Comparison of ENCODE assay signal across 19 cellular contexts in the genomic region with DNA sequence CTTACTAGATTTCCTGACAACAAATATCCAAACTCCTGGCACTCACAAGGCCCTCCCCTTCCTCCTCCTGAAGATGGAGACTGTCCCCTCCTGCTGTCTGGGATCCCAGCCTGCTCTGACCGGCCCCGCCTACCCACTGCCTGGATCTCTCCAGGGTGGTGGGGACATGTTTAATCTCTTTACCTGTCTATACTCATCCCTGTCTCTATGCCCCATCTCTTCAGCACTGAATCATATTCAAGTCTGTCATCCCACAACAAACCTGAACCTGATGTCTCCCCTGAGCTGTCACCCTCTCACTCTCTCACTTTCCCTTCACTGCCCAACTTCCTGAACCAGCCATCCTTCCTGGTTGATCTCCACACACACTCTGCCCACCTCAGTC. TPM values are rescaled to one million over a fixed set of nuclear protein-coding genes. Genes with fewer than 3 reads are reported as not detected.
"Had no signal": no experiment of that assay in that cellular context is flagged by ENCODE, and none has a peak within 500 bp of the region (broad histone marks: within the 10 kb centered on the region; RNA-seq: fewer than 3 reads in every experiment).

No MANE protein-coding gene starts in this region.

- H3K4me1 Mint-ChIP-seq: immature natural killer cell, T-cell had no signal

- H3K9ac ChIP-seq: neural progenitor cell had no signal

- H3K4me1 ChIP-seq: body of pancreas, colonic mucosa, lower lobe of right lung, right lobe of liver, spleen had no signal

- H3K9me3 Mint-ChIP-seq: activated naive CD4-positive, alpha-beta T cell treated with anti-CD3 and anti-CD28 coated beads, Interleukin-2, amount 50 U/mL, for 72 hours; activated T-cell treated with anti-CD3 and anti-CD28 coated beads, Interleukin-2, amount 50 U/mL, for 24 hours; immature natural killer cell; neural progenitor cell; T-cell had no signal

- H3K27me3 Mint-ChIP-seq: activated T-cell treated with anti-CD3 and anti-CD28 coated beads, Interleukin-2, amount 50 U/mL, for 24 hours had no signal

- DNase-seq: activated CD4-positive, alpha-beta T cell treated with anti-CD3 and anti-CD28 coated beads, Interleukin-2, amount 50 U/mL, for 48 hours; activated CD4-positive, CD25-positive, alpha-beta regulatory T cell treated with anti-CD3 and anti-CD28 coated beads, Interleukin-2, amount 50 U/mL, for 72 hours; activated effector memory CD4-positive, alpha-beta T cell treated with anti-CD3 and anti-CD28 coated beads, Interleukin-2, amount 50 U/mL, for 16 hours; activated T-cell treated with anti-CD3 and anti-CD28 coated beads, Interleukin-2, amount 50 U/mL, for 24 hours; central memory CD4-positive, alpha-beta T cell; immature natural killer cell; left cardiac atrium; lower lobe of right lung; stomach; T-cell had no signal

- H3K9me3 ChIP-seq: body of pancreas, colonic mucosa, heart left ventricle, lower lobe of right lung, ovary, right lobe of liver, spleen, stomach had no signal

- H3K27ac ChIP-seq: body of pancreas, colonic mucosa, lower lobe of right lung, neural progenitor cell, ovary, right lobe of liver, spleen, stomach had no signal

- H3K27me3 ChIP-seq: body of pancreas, colonic mucosa, heart left ventricle, neural progenitor cell, ovary, right lobe of liver had no signal

- H3K4me3 ChIP-seq: body of pancreas, colonic mucosa, heart left ventricle, lower lobe of right lung, neural progenitor cell, ovary, right lobe of liver, spleen, stomach had no signal

- ATAC-seq: activated naive CD4-positive, alpha-beta T cell treated with anti-CD3 and anti-CD28 coated beads, Interleukin-2, amount 50 U/mL, for 72 hours; body of pancreas; T-cell had no signal

- H3K36me3 ChIP-seq: colonic mucosa, heart left ventricle, lower lobe of right lung, neural progenitor cell, ovary, right lobe of liver, spleen, stomach had no signal

- H3K27ac Mint-ChIP-seq: activated naive CD4-positive, alpha-beta T cell treated with anti-CD3 and anti-CD28 coated beads, Interleukin-2, amount 50 U/mL, for 72 hours; activated T-cell treated with anti-CD3 and anti-CD28 coated beads, Interleukin-2, amount 50 U/mL, for 24 hours; immature natural killer cell; neural progenitor cell; T-cell had no signal

- H3K4me3 Mint-ChIP-seq: activated T-cell treated with anti-CD3 and anti-CD28 coated beads, Interleukin-2, amount 50 U/mL, for 24 hours; immature natural killer cell; neural progenitor cell; T-cell had no signal

- H2AFZ ChIP-seq: neural progenitor cell had no signal

- H3K36me3 Mint-ChIP-seq: activated naive CD4-positive, alpha-beta T cell treated with anti-CD3 and anti-CD28 coated beads, Interleukin-2, amount 50 U/mL, for 72 hours; immature natural killer cell; neural progenitor cell; T-cell had no signal

- H3K4me2 ChIP-seq: neural progenitor cell had no signal

RNA-seq across cellular contexts. Expression of gene MATN1, which starts 22.1 kb away (rescaled TPM):
- total RNA-seq: colonic mucosa, left cardiac atrium, lower lobe of right lung, pulmonary artery endothelial cell, right lobe of liver had no signal
- polyA plus RNA-seq: heart left ventricle, immature natural killer cell, stomach had no signal
